ENCODE assay signal across 20 cellular contexts in genomic region chr15:54990793-54991192, GRCh38.
"Had no signal": no experiment of that assay in that cellular context is flagged by ENCODE, and none has a peak within 500 bp of the region (broad histone marks: within the 10 kb centered on the region; RNA-seq: fewer than 3 reads in every experiment).

No MANE protein-coding gene starts in this region.

- H3K36me3 ChIP-seq: esophagus squamous epithelium, ovary, right lobe of liver, transverse colon had no signal

- H3K27me3 ChIP-seq: esophagus squamous epithelium, ovary, right lobe of liver, testis, transverse colon had no signal

- DNase-seq: activated CD4-positive, alpha-beta T cell treated with anti-CD3 and anti-CD28 coated beads for 4 hours; activated CD4-positive, alpha-beta T cell treated with anti-CD3 and anti-CD28 coated beads, Interleukin-2, amount 50 U/mL, for 4 hours; activated CD4-positive, CD25-positive, alpha-beta regulatory T cell; activated naive CD4-positive, alpha-beta T cell treated with Interleukin-2 at 50 U/mL for 16 hours; activated T-cell treated with anti-CD3 and anti-CD28 coated beads for 4 hours; activated T-cell treated with anti-CD3 and anti-CD28 coated beads, Interleukin-2, amount 50 U/mL, for 72 hours; anterior cingulate cortex; dermis blood vessel endothelial cell; effector CD4-positive, alpha-beta T cell; esophagus squamous epithelium; foreskin melanocyte; islet precursor cell; left cardiac atrium; left ventricle myocardium superior; ovary; right lobe of liver; stimulated activated CD4-positive, alpha-beta T cell treated with anti-CD3 and anti-CD28 coated beads, Interleukin-2, amount 100 ng/mL, for 48 hours; stimulated activated naive CD8-positive, alpha-beta T cell treated with anti-CD3 and anti-CD28 coated beads, Interleukin-15, Interleukin-2, amounts not matched to agents 100 U/mL and 50 U/mL, for 24 hours; testis; transverse colon had no signal

- H3K4me1 ChIP-seq: esophagus squamous epithelium, right lobe of liver, testis, transverse colon had no signal

- H3K4me3 ChIP-seq: esophagus squamous epithelium, ovary, right lobe of liver, testis, transverse colon had no signal

- H3K9me3 ChIP-seq: ovary, right lobe of liver, testis, transverse colon had no signal
